Comparison of ENCODE assay signal across 10 cellular contexts in the genomic region with DNA sequence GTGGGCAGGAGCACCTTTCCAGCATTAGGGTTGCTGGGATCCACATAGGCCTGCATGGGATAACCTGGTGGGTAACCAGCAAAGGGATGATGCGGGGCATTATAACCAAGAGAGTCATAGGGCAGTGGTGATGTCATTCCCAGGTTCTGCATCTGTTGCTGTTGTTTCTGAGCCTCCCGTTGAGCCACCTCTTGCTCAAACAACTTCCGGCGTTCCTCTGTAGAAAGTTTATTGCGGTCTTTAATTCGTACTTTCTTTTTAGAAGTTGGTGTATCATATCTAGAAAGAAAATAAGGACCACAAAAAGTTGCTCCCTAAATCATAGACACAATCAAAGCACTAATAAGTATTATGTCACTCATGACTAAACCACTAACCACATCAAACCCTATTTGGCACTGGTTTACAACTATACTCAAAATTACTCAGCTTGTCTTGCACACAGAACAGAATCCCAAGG.
DNase-seq lines count a peak whose midpoint lies in the region; ATAC-seq and TF ChIP-seq lines count a peak whose summit lies in the region.
"Had no signal": no experiment of that assay in that cellular context is flagged by ENCODE, and none has a peak within 500 bp of the region (broad histone marks: within the 10 kb centered on the region; RNA-seq: fewer than 3 reads in every experiment).

No MANE protein-coding gene starts in this region.

- H3K27ac ChIP-seq in lower lobe of right lung = no peak overlapping the region
- H3K27ac ChIP-seq: heart left ventricle, parathyroid adenoma had no signal

- DNase-seq in T-cell (peak in 33 of 34 experiments; percentile 26 to 77 (median 48)), lower lobe of right lung (no peak), NCI-H345 treated with DMSO at 0.1 percent for 48 hours (lab: John Stamatoyannopoulos, UW; ENCODE audit: unreplicated experiment) (no peak)
- peak; percentile 37 for DNase-seq in activated T-helper 1 cell treated with anti-CD3 and anti-CD28 coated beads, Interleukin-12 subunit alpha, Interleukin-12 subunit beta, Interleukin-2, Interleukin-4 antibody, amounts not matched to agents 30 ng/mL and 10 ng/mL and 1 ng/mL, durations not matched to agents 14 hours and 24 hours and 36 hours (ENCODE audit: low spot score)
- DNase-seq: anterior cingulate cortex, heart left ventricle had no signal

- no peaks in the 10 kb centered on the region for H3K4me1 ChIP-seq in lower lobe of right lung
- H3K4me1 ChIP-seq: parathyroid adenoma had no signal

- peaks cover 45% of the 10 kb centered on the region for H3K36me3 Mint-ChIP-seq in T-cell
- H3K36me3 Mint-ChIP-seq in activated T-helper 1 cell treated with anti-CD3 and anti-CD28 coated beads, Interleukin-12 subunit alpha, Interleukin-12 subunit beta, Interleukin-2, Interleukin-4 antibody, amounts not matched to agents 30 ng/mL and 10 ng/mL and 1 ng/mL, durations not matched to agents 14 hours and 24 hours and 36 hours (ENCODE audit: low read depth) = peaks cover 40% of the 10 kb centered on the region
- H3K36me3 Mint-ChIP-seq in stimulated activated naive CD8-positive, alpha-beta T cell treated with anti-CD3 and anti-CD28 coated beads, Interleukin-15, Interleukin-2, amounts not matched to agents 100 ng/mL and 50 ng/mL, for 24 hours (ENCODE audit: low read depth) = peaks cover 47% of the 10 kb centered on the region

- ATAC-seq in T-cell (replicated peaks in 1 of 4) (peak; percentile 78 to 93 (median 86)), lower lobe of right lung (peak; percentile 16 to 38), HG03565 (IDR thresholded peaks at IDR 0.05; ENCODE audit: unreplicated experiment) (no peak), GM18909 (IDR thresholded peaks at IDR 0.05; ENCODE audit: poor library complexity, unreplicated experiment) (no peak)

- peaks cover 63% of the 10 kb centered on the region for H3K36me3 ChIP-seq in lower lobe of right lung

- no peaks in the 10 kb centered on the region for H3K27me3 ChIP-seq in lower lobe of right lung (ENCODE audit: low read depth)
- H3K27me3 ChIP-seq: heart left ventricle had no signal

- H3K4me1 Mint-ChIP-seq in T-cell = peaks cover 48 to 56% (median 50%) of the 10 kb centered on the region in 3 donors
- H3K4me1 Mint-ChIP-seq in activated T-helper 1 cell treated with anti-CD3 and anti-CD28 coated beads, Interleukin-12 subunit alpha, Interleukin-12 subunit beta, Interleukin-2, Interleukin-4 antibody, amounts not matched to agents 30 ng/mL and 10 ng/mL and 1 ng/mL, durations not matched to agents 14 hours and 24 hours and 36 hours (ENCODE audit: low read depth) = peaks cover 41% of the 10 kb centered on the region
- peaks cover 40% of the 10 kb centered on the region for H3K4me1 Mint-ChIP-seq in stimulated activated naive CD8-positive, alpha-beta T cell treated with anti-CD3 and anti-CD28 coated beads, Interleukin-15, Interleukin-2, amounts not matched to agents 100 ng/mL and 50 ng/mL, for 24 hours (ENCODE audit: low read depth)

- POLR2A ChIA-PET in T-cell (lab: Charles Lee) = interaction anchor here in 1 of 2 donors (0.6 kb wide), 1 partner anchor 124 kb away, joined by 4 read pairs; no protein-coding TSS in a partner anchor

- H3K9me3 ChIP-seq in lower lobe of right lung = no peaks in the 10 kb centered on the region
- H3K9me3 ChIP-seq: heart left ventricle had no signal

- peak overlapping the region; percentile 14 to 31 (median 20) for H3K4me3 Mint-ChIP-seq in T-cell
- H3K4me3 Mint-ChIP-seq in activated T-helper 1 cell treated with anti-CD3 and anti-CD28 coated beads, Interleukin-12 subunit alpha, Interleukin-12 subunit beta, Interleukin-2, Interleukin-4 antibody, amounts not matched to agents 30 ng/mL and 10 ng/mL and 1 ng/mL, durations not matched to agents 14 hours and 24 hours and 36 hours = no peak overlapping the region
- no peak overlapping the region for H3K4me3 Mint-ChIP-seq in stimulated activated naive CD8-positive, alpha-beta T cell treated with anti-CD3 and anti-CD28 coated beads, Interleukin-15, Interleukin-2, amounts not matched to agents 100 ng/mL and 50 ng/mL, for 24 hours

- no peaks in the 10 kb centered on the region for H3K9me3 Mint-ChIP-seq in T-cell
- no peaks in the 10 kb centered on the region for H3K9me3 Mint-ChIP-seq in activated T-helper 1 cell treated with anti-CD3 and anti-CD28 coated beads, Interleukin-12 subunit alpha, Interleukin-12 subunit beta, Interleukin-2, Interleukin-4 antibody, amounts not matched to agents 30 ng/mL and 10 ng/mL and 1 ng/mL, durations not matched to agents 14 hours and 24 hours and 36 hours
- H3K9me3 Mint-ChIP-seq in stimulated activated naive CD8-positive, alpha-beta T cell treated with anti-CD3 and anti-CD28 coated beads, Interleukin-15, Interleukin-2, amounts not matched to agents 100 ng/mL and 50 ng/mL, for 24 hours = no peaks in the 10 kb centered on the region

- H3K27ac Mint-ChIP-seq in T-cell = peak overlapping the region; percentile 87 to 93
- peak overlapping the region; percentile 55 for H3K27ac Mint-ChIP-seq in activated T-helper 1 cell treated with anti-CD3 and anti-CD28 coated beads, Interleukin-12 subunit alpha, Interleukin-12 subunit beta, Interleukin-2, Interleukin-4 antibody, amounts not matched to agents 30 ng/mL and 10 ng/mL and 1 ng/mL, durations not matched to agents 14 hours and 24 hours and 36 hours
- peak overlapping the region; percentile 66 for H3K27ac Mint-ChIP-seq in stimulated activated naive CD8-positive, alpha-beta T cell treated with anti-CD3 and anti-CD28 coated beads, Interleukin-15, Interleukin-2, amounts not matched to agents 100 ng/mL and 50 ng/mL, for 24 hours

- no peak for TF ChIP-seq CTCF in lower lobe of right lung (IDR thresholded peaks at IDR 0.05)

- no peaks in the 10 kb centered on the region for H3K27me3 Mint-ChIP-seq in T-cell
- H3K27me3 Mint-ChIP-seq in activated T-helper 1 cell treated with anti-CD3 and anti-CD28 coated beads, Interleukin-12 subunit alpha, Interleukin-12 subunit beta, Interleukin-2, Interleukin-4 antibody, amounts not matched to agents 30 ng/mL and 10 ng/mL and 1 ng/mL, durations not matched to agents 14 hours and 24 hours and 36 hours (ENCODE audit: insufficient read depth) = no peaks in the 10 kb centered on the region
- no peaks in the 10 kb centered on the region for H3K27me3 Mint-ChIP-seq in stimulated activated naive CD8-positive, alpha-beta T cell treated with anti-CD3 and anti-CD28 coated beads, Interleukin-15, Interleukin-2, amounts not matched to agents 100 ng/mL and 50 ng/mL, for 24 hours

- no peak overlapping the region for H3K4me3 ChIP-seq in lower lobe of right lung
- H3K4me3 ChIP-seq: heart left ventricle had no signal

- CTCF ChIA-PET in T-cell (lab: Charles Lee) = no interaction called here

- intact Hi-C loops in activated T-helper 1 cell treated with anti-CD3 and anti-CD28 coated beads, Interleukin-12 subunit alpha, Interleukin-12 subunit beta, Interleukin-2, Interleukin-4 antibody, amounts not matched to agents 30 ng/mL and 10 ng/mL and 1 ng/mL, durations not matched to agents 14 hours and 24 hours and 36 hours (cut with micrococcal nuclease) = loop anchor here (1.0 to 5.0 kb wide), 5 partner anchors 20 to 325 kb away; a partner anchor contains a TSS
- intact Hi-C loops in lower lobe of right lung (cut with DNase I) = no loop called here

Comparison
In these comparisons a context has a peak if more than half of its experiments do, and no peak if none do; other contexts are left out.
1. ATAC-seq: peak in T-cell (4 of 4) and lower lobe of right lung (2 of 2); none in HG03565 (single experiment) and GM18909 (single experiment).
2. DNase-seq: peak in T-cell (33 of 34) and activated T-helper 1 cell treated with anti-CD3 and anti-CD28 coated beads, Interleukin-12 subunit alpha, Interleukin-12 subunit beta, Interleukin-2, Interleukin-4 antibody, amounts not matched to agents 30 ng/mL and 10 ng/mL and 1 ng/mL, durations not matched to agents 14 hours and 24 hours and 36 hours (single experiment); none in lower lobe of right lung (single experiment) and NCI-H345 treated with DMSO at 0.1 percent for 48 hours (single experiment).
3. H3K4me3 Mint-ChIP-seq: peak in T-cell (3 of 3); none in activated T-helper 1 cell treated with anti-CD3 and anti-CD28 coated beads, Interleukin-12 subunit alpha, Interleukin-12 subunit beta, Interleukin-2, Interleukin-4 antibody, amounts not matched to agents 30 ng/mL and 10 ng/mL and 1 ng/mL, durations not matched to agents 14 hours and 24 hours and 36 hours (single experiment) and stimulated activated naive CD8-positive, alpha-beta T cell treated with anti-CD3 and anti-CD28 coated beads, Interleukin-15, Interleukin-2, amounts not matched to agents 100 ng/mL and 50 ng/mL, for 24 hours (single experiment).
4. Peak in every context shown above with its lines, with median percentiles within 50 percentile points of each other: H3K27ac Mint-ChIP-seq.